Comparison of ENCODE assay signal across 8 cellular contexts in genomic region chr2:38665854-38666577, GRCh38. TPM values are rescaled to one million over a fixed set of nuclear protein-coding genes. Genes with fewer than 3 reads are reported as not detected.
DNase-seq lines count a peak whose midpoint lies in the region; TF ChIP-seq lines count a peak whose summit lies in the region.

GALM (plus strand) TSS chr2:38666114; CDS start chr2:38666162, 48 bp downstream.

- H3K79me2 ChIP-seq in KMS-11 (ENCODE audit: insufficient read depth, low read depth), result peaks cover 43% of the 10 kb centered on the region

- TF ChIP-seq POLR2A in GM19193 (IDR thresholded peaks at IDR 0.05; ENCODE audit: extremely low read depth, insufficient read depth, insufficient read length), result peak; percentile 28

- H3K36me3 Mint-ChIP-seq in chondrocyte (ENCODE audit: low read depth), result no peaks in the 10 kb centered on the region

- H3K27ac Mint-ChIP-seq in chondrocyte (ENCODE audit: unreplicated experiment), result peak within 1 kb of the TSS; percentile 88

- H3K36me3 ChIP-seq in KMS-11 (ENCODE audit: insufficient read depth), result no peaks in the 10 kb centered on the region; the same call in 1 of the 2 replicates

- TF ChIP-seq CTCF in KMS-11 (conservative IDR thresholded peaks at IDR 0.05; ENCODE audit: low read depth, low read length), result no peak
- no peak for TF ChIP-seq CTCF in chondrocyte (IDR thresholded peaks at IDR 0.05)

- H3K9ac ChIP-seq in KMS-11, result peak within 1 kb of the TSS; percentile 81

- H2AFZ ChIP-seq in KMS-11 (ENCODE audit: low read depth), result peak within 1 kb of the TSS; percentile 64

- H3K27me3 ChIP-seq in KMS-11 (ENCODE audit: insufficient read depth, low read depth), result no peaks in the 10 kb centered on the region

- H3K27ac ChIP-seq in KMS-11, result peak within 1 kb of the TSS; percentile 94
- H3K27ac ChIP-seq in skin epidermis, result peak within 1 kb of the TSS; percentile 4 to 93 (median 69)

- H3K4me2 ChIP-seq in KMS-11, result peak within 1 kb of the TSS; percentile 94

- H3K4me3 ChIP-seq in KMS-11 (IDR thresholded peaks at IDR 0.05; ENCODE audit: insufficient read depth, low read depth, low read length) (peak within 1 kb of the TSS; percentile 88), skin epidermis (peak within 1 kb of the TSS; percentile 36 to 59 (median 50))

- H3K27me3 Mint-ChIP-seq in chondrocyte (ENCODE audit: low read depth), result no peaks in the 10 kb centered on the region

- DNase-seq in ACHN (peak; percentile 94), T1000 (lab: John Stamatoyannopoulos, UW) (peak; percentile 87), chondrocyte (ENCODE audit: low spot score) (no peak), iris pigment epithelial cell (ENCODE audit: low read depth) (peak; percentile 93), NCI-H1436 treated with DMSO at 0.1 percent for 48 hours (lab: John Stamatoyannopoulos, UW) (no peak)

- H4K20me1 ChIP-seq in KMS-11 (ENCODE audit: insufficient read depth), result no peaks in the 10 kb centered on the region

- H3K4me1 ChIP-seq in KMS-11 (ENCODE audit: low read depth, poor library complexity, severe bottlenecking), result peaks cover 79% of the 10 kb centered on the region

- H3K9me3 Mint-ChIP-seq in chondrocyte (ENCODE audit: low read depth), result no peaks in the 10 kb centered on the region

- H3K4me1 Mint-ChIP-seq in chondrocyte (ENCODE audit: low read depth), result peaks cover 29% of the 10 kb centered on the region

- in situ Hi-C loops in ACHN (cut with HindIII; ENCODE audit: low pct_ligation_motif_present, low pct_unique_long_range_greater_than_20kb, low sequenced_read_pairs), result no loop called here

- peak within 1 kb of the TSS; percentile 73 for H3K4me3 Mint-ChIP-seq in chondrocyte (ENCODE audit: unreplicated experiment)

RNA-seq across cellular contexts. Expression of gene GALM, which starts in this region (rescaled TPM):
- total RNA-seq in chondrocyte, result 4.7 to 6.5 TPM (median 4.8 TPM) in 3 replicates

Comparison
In these comparisons a context has a peak if more than half of its experiments do, and no peak if none do; other contexts are left out.
1. DNase-seq: peak in ACHN (single experiment), T1000 (single experiment) and iris pigment epithelial cell (single experiment); none in chondrocyte (single experiment) and NCI-H1436 treated with DMSO at 0.1 percent for 48 hours (single experiment).